11 cellular contexts compared by ENCODE assay signal in genomic region chr5:160486573-160486972, GRCh38.
A peak's percentile ranks its signal among the peaks of the same experiment; 100 is the strongest.
DNase-seq lines count a peak whose midpoint lies in the region; ATAC-seq, FAIRE-seq and TF ChIP-seq lines count a peak whose summit lies in the region.
"Had no signal": no experiment of that assay in that cellular context is flagged by ENCODE, and none has a peak within 500 bp of the region (broad histone marks: within the 10 kb centered on the region; RNA-seq: fewer than 3 reads in every experiment).

No MANE protein-coding gene starts in this region.

- intact Hi-C loops in GM12878 (cut with micrococcal nuclease; ENCODE audit: unreplicated experiment) = no loop called here
- intact Hi-C loops in uterus (cut with DNase I; ENCODE audit: low total_unique reads) = no loop called here

- H3K36me3 ChIP-seq in GM12878 (ENCODE audit: control insufficient read depth in 2 of 2, insufficient read depth in 2 of 2, low read length in 1 of 2) (peaks cover 11 to 44% of the 10 kb centered on the region in 2 experiments), uterus (no peaks in the 10 kb centered on the region)

- H3K4me1 ChIP-seq in GM12878 (ENCODE audit: control insufficient read depth, insufficient read depth, low read length) = peaks cover 21% of the 10 kb centered on the region
- no peaks in the 10 kb centered on the region for H3K4me1 ChIP-seq in uterus

- TF ChIP-seq RAD21 in GM12878 (IDR thresholded peaks at IDR 0.05; ENCODE audit: insufficient read depth, low read depth, low read length) = no peak

- H3K9ac ChIP-seq in GM12878 (ENCODE audit: control insufficient read depth, insufficient read depth, low read length) = peak overlapping the region; percentile 13; the same call in 1 of the 2 replicates

- no peak overlapping the region for H2AFZ ChIP-seq in GM12878 (ENCODE audit: control insufficient read depth, low read depth, low read length)

- POLR2A ChIA-PET in GM12878 (lab: Charles Lee) = interaction anchor here (1.3 to 1.8 kb wide), 2 partner anchors 21 to 47 kb away, joined by 4 to 5 read pairs; no protein-coding TSS in a partner anchor

- in situ Hi-C loops in GM12878 (cut with MboI) = no loop called here

- SMC1A ChIA-PET in GM12878 (lab: Charles Lee; ENCODE audit: uncharacterized antibody, unreplicated experiment) = interaction anchor here (0.7 to 14.2 kb wide), 6 partner anchors 9 to 46 kb away, joined by 3 to 219 read pairs (median 4); no protein-coding TSS in a partner anchor

- peak; percentile 35 for FAIRE-seq in GM12878 (lab: Jason Lieb, UNC)
- FAIRE-seq: G401.6 had no signal

- no TSS peak for BruUV-seq in GM12878 (replicated peaks; lab: Mats Ljungman, UMichigan)

- peak overlapping the region; percentile 34; the same call in 1 of the 2 replicates for H3K4me2 ChIP-seq in GM12878 (ENCODE audit: control insufficient read depth, insufficient read depth)

- H3K27me3 ChIP-seq in GM12878 (replicated peaks in 1 of 2; ENCODE audit: control insufficient read depth in 2 of 2, insufficient read depth in 2 of 2, low read length in 1 of 2) (no peaks in the 10 kb centered on the region), uterus (no peaks in the 10 kb centered on the region)

- H3K9me3 ChIP-seq in GM12878 (replicated peaks; ENCODE audit: control insufficient read depth, insufficient read depth, low read length) (no peaks in the 10 kb centered on the region; the same call in 2 of the 3 replicates), uterus (no peaks in the 10 kb centered on the region)

- CTCF ChIA-PET in GM12878 (lab: Yijun Ruan, JAX) = interaction anchor here (14.2 kb wide), 1 partner anchor 46 kb away, joined by 209 read pairs; no protein-coding TSS in a partner anchor

- TF ChIP-seq EP300 in GM12878 (IDR thresholded peaks at IDR 0.05; ENCODE audit: borderline replicate concordance in 1 of 2, control insufficient read depth in 1 of 2, low read depth in 2 of 2, low read length in 2 of 2) = peak; percentile 29 to 52; a peak in 2 of 4 replicates

- ATAC-seq in GM18858 (IDR thresholded peaks at IDR 0.05; ENCODE audit: unreplicated experiment) = peak; percentile 55
- ATAC-seq in GM21576 (IDR thresholded peaks at IDR 0.05; ENCODE audit: unreplicated experiment) = peak; percentile 31
- ATAC-seq in HG03558 (IDR thresholded peaks at IDR 0.05; ENCODE audit: extremely low read depth, unreplicated experiment) = peak; percentile 29
- ATAC-seq in GM12878 = peak; percentile 82
- ATAC-seq: left ventricle myocardium superior had no signal

- WGBS in GM12878 (ENCODE audit: insufficient coverage, insufficient replicate concordance, low lambda C conversion rate, missing lambda C conversion rate) = 9% methylated on average over 7 of the region's 7 CpGs

- peaks cover 10% of the 10 kb centered on the region; the same call in 1 of the 2 replicates for H4K20me1 ChIP-seq in GM12878 (ENCODE audit: control insufficient read depth, insufficient read depth)

- RAD21 ChIA-PET in GM12878 (lab: Charles Lee; ENCODE audit: unreplicated experiment) = interaction anchor here (1.0 to 11.1 kb wide), 2 partner anchors 21 to 46 kb away, joined by 4 to 107 read pairs; no protein-coding TSS in a partner anchor

- no peak for TF ChIP-seq POLR2A in GM12878 (IDR thresholded peaks at IDR 0.05; ENCODE audit: low read depth, low read length)
- TF ChIP-seq POLR2A in uterus (IDR thresholded peaks at IDR 0.05) = no peak

- DNase-seq in GM12878 (ENCODE audit: low read depth, low spot score) (no peak), superior temporal gyrus (ENCODE audit: extremely low spot score) (no peak), EL (no peak), foreskin fibroblast (no peak), uterus (no peak)
- DNase-seq: left ventricle myocardium superior, NCI-H510A had no signal

- peak overlapping the region; percentile 53 for H3K27ac ChIP-seq in GM12878 (ENCODE audit: control insufficient read depth, insufficient read depth)
- H3K27ac ChIP-seq in uterus = no peak overlapping the region

- H3K79me2 ChIP-seq in GM12878 (ENCODE audit: control insufficient read depth, insufficient read depth, low read length) = peaks cover 54% of the 10 kb centered on the region

- no peak overlapping the region for H3K4me3 ChIP-seq in GM12878
- H3K4me3 ChIP-seq in foreskin fibroblast (ENCODE audit: low read depth in 1 of 2, low read length in 2 of 2) = no peak overlapping the region
- no peak overlapping the region for H3K4me3 ChIP-seq in uterus

- no peak for TF ChIP-seq CTCF in GM12878 (IDR thresholded peaks at IDR 0.05 in 2 of 3, conservative IDR thresholded peaks at IDR 0.05 in 1 of 3; ENCODE audit: control insufficient read depth in 2 of 3, extremely low read depth in 1 of 3, insufficient read depth in 1 of 3, low read depth in 3 of 3, low read length in 3 of 3)
- no peak for TF ChIP-seq CTCF in foreskin fibroblast (IDR thresholded peaks at IDR 0.05; ENCODE audit: low read depth, low read length)
- TF ChIP-seq CTCF in uterus (IDR thresholded peaks at IDR 0.05) = no peak

TF ChIP-seq in GM12878, 131 proteins besides CTCF, POLR2A, EP300 and RAD21 (continues in another document):
- TF ChIP-seq CBX5 (IDR thresholded peaks at IDR 0.05; ENCODE audit: low read depth) (no peak), SUPT20H (IDR thresholded peaks at IDR 0.05; ENCODE audit: borderline replicate concordance, control insufficient read depth, low read depth, low read length) (no peak), CHD2 (IDR thresholded peaks at IDR 0.05; ENCODE audit: borderline replicate concordance, low read depth, low read length) (peak; percentile 67), DPF2 (IDR thresholded peaks at IDR 0.05) (0 out of 2 replicates have a peak, but pooled peaks have one; percentile 62), IKZF2 (IDR thresholded peaks at IDR 0.05) (peak; percentile 40 to 42; a peak in 2 of 4 replicates), IRF3 (IDR thresholded peaks at IDR 0.05) (no peak), NFYA (IDR thresholded peaks at IDR 0.05; ENCODE audit: borderline replicate concordance, low read depth, low read length) (no peak), IRF4 (IDR thresholded peaks at IDR 0.05; ENCODE audit: low read depth, low read length) (peak; percentile 30; the same call in 1 of the 2 replicates), SMAD5 (IDR thresholded peaks at IDR 0.05; ENCODE audit: low read depth) (no peak), TCF7 (IDR thresholded peaks at IDR 0.05; ENCODE audit: borderline replicate concordance) (no peak), FOS (IDR thresholded peaks at IDR 0.05; ENCODE audit: borderline replicate concordance, extremely low read depth, insufficient read length) (no peak)
- TF ChIP-seq, protein P1, sequence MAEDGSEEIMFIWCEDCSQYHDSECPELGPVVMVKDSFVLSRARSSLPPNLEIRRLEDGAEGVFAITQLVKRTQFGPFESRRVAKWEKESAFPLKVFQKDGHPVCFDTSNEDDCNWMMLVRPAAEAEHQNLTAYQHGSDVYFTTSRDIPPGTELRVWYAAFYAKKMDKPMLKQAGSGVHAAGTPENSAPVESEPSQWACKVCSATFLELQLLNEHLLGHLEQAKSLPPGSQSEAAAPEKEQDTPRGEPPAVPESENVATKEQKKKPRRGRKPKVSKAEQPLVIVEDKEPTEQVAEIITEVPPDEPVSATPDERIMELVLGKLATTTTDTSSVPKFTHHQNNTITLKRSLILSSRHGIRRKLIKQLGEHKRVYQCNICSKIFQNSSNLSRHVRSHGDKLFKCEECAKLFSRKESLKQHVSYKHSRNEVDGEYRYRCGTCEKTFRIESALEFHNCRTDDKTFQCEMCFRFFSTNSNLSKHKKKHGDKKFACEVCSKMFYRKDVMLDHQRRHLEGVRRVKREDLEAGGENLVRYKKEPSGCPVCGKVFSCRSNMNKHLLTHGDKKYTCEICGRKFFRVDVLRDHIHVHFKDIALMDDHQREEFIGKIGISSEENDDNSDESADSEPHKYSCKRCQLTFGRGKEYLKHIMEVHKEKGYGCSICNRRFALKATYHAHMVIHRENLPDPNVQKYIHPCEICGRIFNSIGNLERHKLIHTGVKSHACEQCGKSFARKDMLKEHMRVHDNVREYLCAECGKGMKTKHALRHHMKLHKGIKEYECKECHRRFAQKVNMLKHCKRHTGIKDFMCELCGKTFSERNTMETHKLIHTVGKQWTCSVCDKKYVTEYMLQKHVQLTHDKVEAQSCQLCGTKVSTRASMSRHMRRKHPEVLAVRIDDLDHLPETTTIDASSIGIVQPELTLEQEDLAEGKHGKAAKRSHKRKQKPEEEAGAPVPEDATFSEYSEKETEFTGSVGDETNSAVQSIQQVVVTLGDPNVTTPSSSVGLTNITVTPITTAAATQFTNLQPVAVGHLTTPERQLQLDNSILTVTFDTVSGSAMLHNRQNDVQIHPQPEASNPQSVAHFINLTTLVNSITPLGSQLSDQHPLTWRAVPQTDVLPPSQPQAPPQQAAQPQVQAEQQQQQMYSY (CRISPR knock-in tag; IDR thresholded peaks at IDR 0.05) = no peak
- TF ChIP-seq, protein P2, sequence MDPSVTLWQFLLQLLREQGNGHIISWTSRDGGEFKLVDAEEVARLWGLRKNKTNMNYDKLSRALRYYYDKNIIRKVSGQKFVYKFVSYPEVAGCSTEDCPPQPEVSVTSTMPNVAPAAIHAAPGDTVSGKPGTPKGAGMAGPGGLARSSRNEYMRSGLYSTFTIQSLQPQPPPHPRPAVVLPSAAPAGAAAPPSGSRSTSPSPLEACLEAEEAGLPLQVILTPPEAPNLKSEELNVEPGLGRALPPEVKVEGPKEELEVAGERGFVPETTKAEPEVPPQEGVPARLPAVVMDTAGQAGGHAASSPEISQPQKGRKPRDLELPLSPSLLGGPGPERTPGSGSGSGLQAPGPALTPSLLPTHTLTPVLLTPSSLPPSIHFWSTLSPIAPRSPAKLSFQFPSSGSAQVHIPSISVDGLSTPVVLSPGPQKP (IDR thresholded peaks at IDR 0.05; ENCODE audit: low read depth, low read length) = no peak

Comparison
In these comparisons a context has a peak if more than half of its experiments do, and no peak if none do; other contexts are left out.
1. ATAC-seq: peak in every context shown above with its lines; median percentile 82 in GM12878; 55 in GM18858; 31 in GM21576; 29 in HG03558.